In the genomic region with DNA sequence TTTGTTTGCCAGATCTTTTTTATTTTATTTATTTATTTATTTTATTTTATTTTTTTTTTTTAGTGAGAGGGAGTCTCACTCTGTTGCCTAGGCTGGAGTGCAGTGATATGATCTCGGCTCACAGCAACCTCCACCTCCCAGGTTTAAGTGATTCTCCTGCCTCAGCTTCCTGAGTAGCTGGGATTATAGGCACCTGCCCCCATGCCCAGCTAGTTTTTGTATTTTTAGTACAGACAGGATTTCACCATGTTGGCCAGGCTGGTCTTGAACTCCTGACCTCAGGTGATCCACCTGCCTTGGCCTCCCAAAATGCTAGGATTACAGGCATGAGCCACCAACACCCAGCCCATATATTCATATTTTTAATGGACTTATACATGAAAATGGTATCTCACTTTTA, we compare ENCODE assay signal across 3 cellular contexts. TPM values are rescaled to one million over a fixed set of nuclear protein-coding genes. Genes with fewer than 3 reads are reported as not detected.
"Had no signal": no experiment of that assay in that cellular context is flagged by ENCODE, and none has a peak within 500 bp of the region (broad histone marks: within the 10 kb centered on the region; RNA-seq: fewer than 3 reads in every experiment).

No MANE protein-coding gene starts in this region.

RNA-seq across cellular contexts. Expression of gene CETP, which starts 30.7 kb away (rescaled TPM):
- total RNA-seq: activated naive CD4-positive, alpha-beta T cell treated with anti-CD3 and anti-CD28 coated beads, Interleukin-2, amount 50 U/mL, for 72 hours; chondrocyte had no signal
- polyA plus RNA-seq: aorta had no signal
